In genomic region chr9:135748676-135749075, GRCh38 we compare ENCODE assay signal across 2 cellular contexts.
TF ChIP-seq lines count a peak whose summit lies in the region.

No MANE protein-coding gene starts in this region.

TF ChIP-seq in GM23338, 12 proteins besides CTCF, POLR2A, EP300 and RAD21:
- TF ChIP-seq NANOG (IDR thresholded peaks at IDR 0.05; ENCODE audit: borderline replicate concordance) = no peak

TF ChIP-seq in H1, 55 proteins besides CTCF, POLR2A, EP300 and RAD21:
- TF ChIP-seq RNF2 (IDR thresholded peaks at IDR 0.05; ENCODE audit: borderline replicate concordance, low read depth, low read length, missing control alignments, poor library complexity, severe bottlenecking) (no peak), TEAD4 (IDR thresholded peaks at IDR 0.05; ENCODE audit: low read depth, low read length) (no peak), SUZ12 (IDR thresholded peaks at IDR 0.05; ENCODE audit: low read length) (no peak), FOSL1 (IDR thresholded peaks at IDR 0.05; ENCODE audit: insufficient read depth, low read depth, low read length) (no peak), POU5F1 (IDR thresholded peaks at IDR 0.05; ENCODE audit: low read depth, low read length) (no peak), CBX8 (IDR thresholded peaks at IDR 0.05; ENCODE audit: borderline replicate concordance, low read depth, low read length) (no peak), CREB1 (IDR thresholded peaks at IDR 0.05) (no peak), CHD1 (IDR thresholded peaks at IDR 0.05; ENCODE audit: low read depth, low read length) (no peak), RBBP5 (IDR thresholded peaks at IDR 0.05; ENCODE audit: borderline replicate concordance, low read depth, low read length) (no peak), SP2 (IDR thresholded peaks at IDR 0.05; ENCODE audit: low read length) (no peak)
TF ChIP-seq in H1: peak in this region for 0.
